ENCODE assay signal across 13 cellular contexts in the genomic region with DNA sequence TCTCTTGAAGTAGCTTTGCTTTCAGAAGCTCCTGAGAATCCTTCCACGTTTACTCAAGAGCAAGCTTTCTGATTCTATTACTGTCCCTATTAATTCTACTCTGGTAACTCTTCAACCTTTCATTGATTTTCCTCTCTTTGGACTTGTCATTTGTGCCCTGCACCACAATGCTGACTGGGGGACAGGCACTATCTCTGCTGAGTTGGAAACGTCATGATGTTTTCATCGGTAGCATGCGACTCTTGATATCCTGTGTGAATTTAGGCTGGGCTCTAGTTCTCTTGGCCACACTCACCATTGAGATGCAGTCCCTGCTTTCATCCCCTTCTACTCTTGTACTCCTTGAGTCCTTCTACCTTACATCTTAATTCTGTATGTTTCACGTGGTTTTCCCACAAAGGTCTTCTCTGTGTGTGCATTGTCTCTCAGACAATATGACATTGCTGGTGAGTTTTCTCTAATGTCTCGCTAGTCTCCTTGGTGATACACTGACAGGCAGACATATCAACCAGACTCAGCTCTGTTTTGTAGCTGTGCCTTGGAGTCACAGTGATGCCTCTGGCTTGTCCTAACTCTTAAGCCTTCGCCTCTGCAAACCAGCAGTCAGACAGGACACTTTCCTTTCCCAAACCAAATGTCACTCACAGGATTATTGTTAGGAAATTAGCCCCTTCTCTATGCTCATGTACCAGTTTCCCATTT.
DNase-seq lines count a peak whose midpoint lies in the region; ATAC-seq and TF ChIP-seq lines count a peak whose summit lies in the region.
"Had no signal": no experiment of that assay in that cellular context is flagged by ENCODE, and none has a peak within 500 bp of the region (broad histone marks: within the 10 kb centered on the region; RNA-seq: fewer than 3 reads in every experiment).

No MANE protein-coding gene starts in this region.

- intact Hi-C loops in Right ventricle myocardium inferior (cut with DNase I): no loop called here

- H2AK5ac ChIP-seq in neuronal stem cell (ENCODE audit: low read depth, low read length) (no peak overlapping the region), mesendoderm (ENCODE audit: low read length) (no peak overlapping the region)

- WGBS in ectodermal cell, 2 experiments: 81 to 82% methylated on average over 7 of the region's 7 CpGs
- no CpG with 5 or more reads among the region's 7 CpGs for WGBS in neuronal stem cell (ENCODE audit: extremely low coverage in 2 of 2, insufficient read length in 2 of 2, insufficient replicate concordance in 1 of 2), 2 donors
- no CpG with 5 or more reads among the region's 7 CpGs for WGBS in mesendoderm (ENCODE audit: extremely low coverage, insufficient coverage, low lambda C conversion rate)
- WGBS in GM23248 (ENCODE audit: low coverage in 1 of 2, low lambda C conversion rate in 2 of 2, missing lambda C conversion rate in 2 of 2), 2 experiments: 70 to 84% methylated on average over 7 of the region's 7 CpGs

- no peak overlapping the region for H3K18ac ChIP-seq in neuronal stem cell (ENCODE audit: low read length)
- no peak overlapping the region for H3K18ac ChIP-seq in mesendoderm (ENCODE audit: low read length)

- H3K4ac ChIP-seq in neuronal stem cell (ENCODE audit: low read length) (no peak overlapping the region), mesendoderm (ENCODE audit: low read depth, low read length) (no peak overlapping the region)

- no peaks in the 10 kb centered on the region for H3F3A ChIP-seq in GM23248 (ENCODE audit: insufficient read depth)

- H3K27ac ChIP-seq in right atrium auricular region (no peak overlapping the region), ectodermal cell (ENCODE audit: insufficient read depth, low read depth, low read length, poor library complexity, severe bottlenecking) (peak overlapping the region; percentile 9), neuronal stem cell (replicated peaks; ENCODE audit: low read length) (no peak overlapping the region), mesendoderm (ENCODE audit: low read depth, low read length) (no peak overlapping the region), GM23248 (no peak overlapping the region)
- H3K27ac ChIP-seq: RWPE1 had no signal

- no peak overlapping the region for H2AFZ ChIP-seq in neuronal stem cell (ENCODE audit: low read length)
- no peak overlapping the region for H2AFZ ChIP-seq in GM23248

- no peak overlapping the region for H3K4me2 ChIP-seq in neuronal stem cell (ENCODE audit: insufficient read depth, low read length, poor library complexity, severe bottlenecking)
- no peak overlapping the region for H3K4me2 ChIP-seq in mesendoderm (ENCODE audit: low read length)
- H3K4me2 ChIP-seq in GM23248 (ENCODE audit: unreplicated experiment): no peak overlapping the region

- no peaks in the 10 kb centered on the region for H3K36me3 ChIP-seq in right atrium auricular region
- H3K36me3 ChIP-seq in ectodermal cell (ENCODE audit: control insufficient read depth, insufficient read depth, low read length): no peaks in the 10 kb centered on the region
- H3K36me3 ChIP-seq in neuronal stem cell (replicated peaks in 1 of 2; ENCODE audit: control insufficient read depth in 2 of 2, insufficient read depth in 2 of 2, low read length in 2 of 2): no peaks in the 10 kb centered on the region
- H3K36me3 ChIP-seq in mesendoderm (ENCODE audit: control insufficient read depth, insufficient read depth, low read length): no peaks in the 10 kb centered on the region
- H3K36me3 ChIP-seq in GM23248 (ENCODE audit: low read depth): no peaks in the 10 kb centered on the region

- H4K8ac ChIP-seq in neuronal stem cell (ENCODE audit: low read depth, low read length) (no peak overlapping the region), mesendoderm (ENCODE audit: low read depth, low read length) (no peak overlapping the region)

- no peak overlapping the region for H3K56ac ChIP-seq in mesendoderm (ENCODE audit: low read length)

- H3K79me2 ChIP-seq in mesendoderm (ENCODE audit: control insufficient read depth, insufficient read depth, low read length) (no peaks in the 10 kb centered on the region), GM23248 (ENCODE audit: insufficient read depth) (no peaks in the 10 kb centered on the region)

- H3K27me3 ChIP-seq in right atrium auricular region: no peaks in the 10 kb centered on the region
- H3K27me3 ChIP-seq in ectodermal cell (ENCODE audit: control insufficient read depth, insufficient read depth, low read length, poor library complexity, severe bottlenecking): no peaks in the 10 kb centered on the region
- peaks cover 0 to 9% (median 0%) of the 10 kb centered on the region in 3 experiments for H3K27me3 ChIP-seq in neuronal stem cell (ENCODE audit: control insufficient read depth in 3 of 3, insufficient read depth in 3 of 3, low read depth in 1 of 3, low read length in 3 of 3)
- no peaks in the 10 kb centered on the region for H3K27me3 ChIP-seq in mesendoderm (ENCODE audit: insufficient read depth, low read length, poor library complexity)
- H3K27me3 ChIP-seq in GM23248 (replicated peaks; ENCODE audit: insufficient read depth): no peaks in the 10 kb centered on the region

- no peaks in the 10 kb centered on the region for H3K79me1 ChIP-seq in neuronal stem cell (ENCODE audit: low read depth, low read length)
- H3K79me1 ChIP-seq in mesendoderm (ENCODE audit: low read length): no peaks in the 10 kb centered on the region

- no peak overlapping the region for H2BK12ac ChIP-seq in neuronal stem cell (ENCODE audit: low read length)

- peak overlapping the region; percentile 47 for H3K9ac ChIP-seq in neuronal stem cell (ENCODE audit: low read depth, low read length, poor library complexity)
- no peak overlapping the region for H3K9ac ChIP-seq in mesendoderm (ENCODE audit: low read length)
- H3K9ac ChIP-seq in GM23248: no peak overlapping the region

- peak; percentile 60 for ATAC-seq in Right ventricle myocardium inferior
- peak; percentile 86 for ATAC-seq in left lobe of liver

- H2BK15ac ChIP-seq in neuronal stem cell (ENCODE audit: low read length) (no peak overlapping the region), mesendoderm (replicated peaks; ENCODE audit: low read depth) (no peak overlapping the region)

- H3K4me3 ChIP-seq in right atrium auricular region: no peak overlapping the region
- H3K4me3 ChIP-seq in ectodermal cell (ENCODE audit: insufficient read depth, low read depth, low read length): no peak overlapping the region
- no peak overlapping the region for H3K4me3 ChIP-seq in neuronal stem cell (ENCODE audit: low read length in 2 of 2)
- H3K4me3 ChIP-seq in mesendoderm (ENCODE audit: low read length): no peak overlapping the region
- H3K4me3 ChIP-seq in GM23248: no peak overlapping the region

- peaks cover 0 to 16% of the 10 kb centered on the region in 2 donors for H3K4me1 ChIP-seq in right atrium auricular region
- H3K4me1 ChIP-seq in ectodermal cell (ENCODE audit: control insufficient read depth, insufficient read depth, low read length): peaks cover 18% of the 10 kb centered on the region
- H3K4me1 ChIP-seq in neuronal stem cell (ENCODE audit: control insufficient read depth in 2 of 2, insufficient read depth in 1 of 2, low read depth in 1 of 2, low read length in 2 of 2): peaks cover 16 to 32% of the 10 kb centered on the region in 2 donors
- H3K4me1 ChIP-seq in mesendoderm (ENCODE audit: control insufficient read depth, low read depth, low read length): peaks cover 2% of the 10 kb centered on the region
- peaks cover 6% of the 10 kb centered on the region for H3K4me1 ChIP-seq in GM23248 (ENCODE audit: insufficient read depth)

- H4K5ac ChIP-seq in mesendoderm (ENCODE audit: low read length): no peak overlapping the region

- DNase-seq in Right ventricle myocardium inferior (ENCODE audit: missing footprints) (no peak), right atrium auricular region (ENCODE audit: low spot score) (no peak), left lobe of liver (ENCODE audit: low spot score) (no peak), neuronal stem cell (ENCODE audit: low spot score) (no peak), mesendoderm (no peak), GM23248 (no peak), iPS-NIHi11 (ENCODE audit: low spot score) (no peak)
- DNase-seq: Kasumi-1, NCI-H1694 treated with DMSO at 0.1 percent for 48 hours, NCI-H2081 treated with DMSO at 0.1 percent for 48 hours, NCI-H69 had no signal

- no peak overlapping the region for H3K14ac ChIP-seq in neuronal stem cell (ENCODE audit: low read length)

- H4K20me1 ChIP-seq in GM23248 (ENCODE audit: insufficient read depth): no peaks in the 10 kb centered on the region

- no peak overlapping the region for H4K91ac ChIP-seq in neuronal stem cell (ENCODE audit: low read depth, low read length, poor library complexity)

- H3K9me2 ChIP-seq in GM23248 (ENCODE audit: insufficient read depth): no peaks in the 10 kb centered on the region

- no peak overlapping the region for H2BK120ac ChIP-seq in neuronal stem cell (ENCODE audit: low read depth, low read length)
- no peak overlapping the region for H2BK120ac ChIP-seq in mesendoderm (ENCODE audit: low read depth, low read length)

- no peak for TF ChIP-seq CTCF in right atrium auricular region (IDR thresholded peaks at IDR 0.05)

- in situ Hi-C loops in GM23248 (cut with MboI): no loop called here

- H3K9me3 ChIP-seq in right atrium auricular region (no peaks in the 10 kb centered on the region), ectodermal cell (ENCODE audit: control insufficient read depth, low read length) (no peaks in the 10 kb centered on the region), neuronal stem cell (replicated peaks in 1 of 2; ENCODE audit: control insufficient read depth in 2 of 2, insufficient read depth in 1 of 2, low read depth in 1 of 2, low read length in 2 of 2) (no peaks in the 10 kb centered on the region), GM23248 (ENCODE audit: low read depth) (no peaks in the 10 kb centered on the region)

- no peak overlapping the region for H3K23ac ChIP-seq in neuronal stem cell (ENCODE audit: low read depth, low read length, poor library complexity)
- no peak overlapping the region for H3K23ac ChIP-seq in mesendoderm (ENCODE audit: low read length)

- no peak overlapping the region for H2BK5ac ChIP-seq in neuronal stem cell (ENCODE audit: low read length)
- no peak overlapping the region for H2BK5ac ChIP-seq in mesendoderm (ENCODE audit: low read length)
